In genomic region chr5:5046680-5047502, GRCh38 we compare ENCODE assay signal across 11 cellular contexts.
A peak's percentile ranks its signal among the peaks of the same experiment; 100 is the strongest.
DNase-seq lines count a peak whose midpoint lies in the region; ATAC-seq and TF ChIP-seq lines count a peak whose summit lies in the region.
"Had no signal": no experiment of that assay in that cellular context is flagged by ENCODE, and none has a peak within 500 bp of the region (broad histone marks: within the 10 kb centered on the region; RNA-seq: fewer than 3 reads in every experiment).

No MANE protein-coding gene starts in this region.

- no peak for TF ChIP-seq CTCF in left ventricle myocardium inferior (IDR thresholded peaks at IDR 0.05; ENCODE audit: borderline replicate concordance)

- no peaks in the 10 kb centered on the region for H3K9me3 ChIP-seq in left ventricle myocardium inferior (replicated peaks)
- H3K9me3 ChIP-seq in MG63: 0 out of 2 replicates have a peak, but pooled peaks cover 2% of the 10 kb centered on the region
- H3K9me3 ChIP-seq: SJCRH30 had no signal

- intact Hi-C loops in left ventricle myocardium inferior (cut with micrococcal nuclease): no loop called here

- ATAC-seq in GM18498 (IDR thresholded peaks at IDR 0.05; ENCODE audit: unreplicated experiment) (peak; percentile 92), GM19438 (IDR thresholded peaks at IDR 0.05; ENCODE audit: low read depth, unreplicated experiment) (peak; percentile 75), HG02759 (IDR thresholded peaks at IDR 0.05; ENCODE audit: unreplicated experiment) (peak; percentile 89), HG03432 (IDR thresholded peaks at IDR 0.05; ENCODE audit: unreplicated experiment) (peak; percentile 90)

- H3K36me3 ChIP-seq in left ventricle myocardium inferior (no peaks in the 10 kb centered on the region), MG63 (no peaks in the 10 kb centered on the region)
- H3K36me3 ChIP-seq: SJCRH30 had no signal

- H3K27me3 ChIP-seq in left ventricle myocardium inferior (ENCODE audit: low read depth) (peaks cover under 1% of the 10 kb centered on the region), MG63 (peaks cover 18% of the 10 kb centered on the region)
- H3K27me3 ChIP-seq: SJCRH30 had no signal

- DNase-seq in left ventricle myocardium inferior: no peak
- DNase-seq in DMS 273 (lab: John Stamatoyannopoulos, UW; ENCODE audit: unreplicated experiment): no peak
- DNase-seq in AML-193 (lab: John Stamatoyannopoulos, UW): no peak
- no peak for DNase-seq in MG63
- DNase-seq: DMS79 treated with DMSO at 0.1 percent for 48 hours, mesendoderm, SJCRH30 had no signal

- H3K4me3 ChIP-seq in left ventricle myocardium inferior (no peak overlapping the region), MG63 (no peak overlapping the region)
- H3K4me3 ChIP-seq: SJCRH30 had no signal

- H3K27ac ChIP-seq in left ventricle myocardium inferior (replicated peaks): no peak overlapping the region
- H3K27ac ChIP-seq: SJCRH30 had no signal

- no peaks in the 10 kb centered on the region for H3K4me1 ChIP-seq in left ventricle myocardium inferior
- H3K4me1 ChIP-seq: SJCRH30 had no signal
